In genomic region chr18:58552057-58552461, GRCh38 we compare ENCODE assay signal across 11 cellular contexts.
A peak's percentile ranks its signal among the peaks of the same experiment; 100 is the strongest.
DNase-seq lines count a peak whose midpoint lies in the region; ATAC-seq and TF ChIP-seq lines count a peak whose summit lies in the region.
"Had no signal": no experiment of that assay in that cellular context is flagged by ENCODE, and none has a peak within 500 bp of the region (broad histone marks: within the 10 kb centered on the region; RNA-seq: fewer than 3 reads in every experiment).

No MANE protein-coding gene starts in this region.

- CTCF ChIA-PET in MCF 10A (lab: Yijun Ruan, JAX) = no interaction called here

- no peaks in the 10 kb centered on the region for H3K9me3 Mint-ChIP-seq in MCF 10A (ENCODE audit: unreplicated experiment)

- POLR2A ChIA-PET in MCF 10A (lab: Yijun Ruan, JAX) = interaction anchor here (1.0 to 2.4 kb wide), 4 partner anchors 10 to 120 kb away, joined by 4 to 10 read pairs (median 6); partner anchors contain the start of gene MALT1

- H3K27ac ChIP-seq in breast epithelium (no peak overlapping the region), OCI-LY3 (ENCODE audit: low read length) (peak overlapping the region; percentile 87)

- H3K36me3 Mint-ChIP-seq in MCF 10A (ENCODE audit: insufficient read depth, unreplicated experiment) = no peaks in the 10 kb centered on the region

- H2AFZ ChIP-seq in OCI-LY3 (ENCODE audit: low read depth, low read length) = no peak overlapping the region

- H3K9me3 ChIP-seq in breast epithelium (no peaks in the 10 kb centered on the region), OCI-LY3 (ENCODE audit: insufficient read depth, low read length) (peaks cover 14% of the 10 kb centered on the region)

- H3K36me3 ChIP-seq in breast epithelium = no peaks in the 10 kb centered on the region
- peaks cover 20% of the 10 kb centered on the region for H3K36me3 ChIP-seq in OCI-LY3 (replicated peaks; ENCODE audit: low read depth, low read length)

- no peaks in the 10 kb centered on the region for H3K79me2 ChIP-seq in OCI-LY3 (ENCODE audit: low read length)

- no peak overlapping the region for H3K4me3 ChIP-seq in breast epithelium
- peak overlapping the region; percentile 46 for H3K4me3 ChIP-seq in OCI-LY3 (ENCODE audit: low read length)

- peaks cover 24% of the 10 kb centered on the region for H3K4me1 Mint-ChIP-seq in MCF 10A (ENCODE audit: insufficient read depth, unreplicated experiment)

- peak overlapping the region; percentile 77 for H3K4me2 ChIP-seq in OCI-LY3 (ENCODE audit: low read length)

- ATAC-seq in HG02623 (IDR thresholded peaks at IDR 0.05; ENCODE audit: unreplicated experiment) = peak; percentile 66
- ATAC-seq: left lobe of liver had no signal

- H3K4me3 Mint-ChIP-seq in MCF 10A (ENCODE audit: unreplicated experiment) = no peak overlapping the region

- no peaks in the 10 kb centered on the region for H3K27me3 Mint-ChIP-seq in MCF 10A (ENCODE audit: insufficient read depth, unreplicated experiment)

- TF ChIP-seq POLR2A in breast epithelium (IDR thresholded peaks at IDR 0.05) = no peak

- intact Hi-C loops in MCF 10A (cut with micrococcal nuclease) (no loop called here), breast epithelium (cut with DNase I; ENCODE audit: low total_unique reads) (no loop called here)

- TF ChIP-seq CTCF in MCF 10A (IDR thresholded peaks at IDR 0.05; ENCODE audit: unreplicated experiment) = no peak
- TF ChIP-seq CTCF in breast epithelium (IDR thresholded peaks at IDR 0.05) = no peak
- TF ChIP-seq CTCF in OCI-LY3 (IDR thresholded peaks at IDR 0.05; ENCODE audit: low read depth, low read length) = no peak

- no TSS peak for BruUV-seq in MCF 10A (replicated peaks; lab: Mats Ljungman, UMichigan)

- DNase-seq in MCF 10A (ENCODE audit: unreplicated experiment) (peak; percentile 53), breast epithelium (ENCODE audit: low spot score in 2 of 2) (no peak), cerebellum (ENCODE audit: low spot score) (no peak), NCI-H187 (lab: John Stamatoyannopoulos, UW) (no peak), COLO668 (lab: John Stamatoyannopoulos, UW; ENCODE audit: unreplicated experiment) (no peak)
- peak; percentile 13 for DNase-seq in stimulated activated CD4-positive, alpha-beta T cell treated with anti-CD3 and anti-CD28 coated beads, Interleukin-2, amount 100 ng/mL, for 4 hours (ENCODE audit: low read depth)
- DNase-seq: DMS153, NCI-H1417 treated with DMSO at 0.1 percent for 48 hours had no signal

- no peaks in the 10 kb centered on the region for H4K20me1 ChIP-seq in OCI-LY3 (ENCODE audit: insufficient read depth, low read length)

- peak overlapping the region; percentile 65 for H3K9ac ChIP-seq in OCI-LY3 (ENCODE audit: low read length)

- peak overlapping the region; percentile 76 for H3K27ac Mint-ChIP-seq in MCF 10A (ENCODE audit: low read depth, unreplicated experiment)

- H3K4me1 ChIP-seq in breast epithelium = no peaks in the 10 kb centered on the region
- peaks cover 54% of the 10 kb centered on the region for H3K4me1 ChIP-seq in OCI-LY3 (ENCODE audit: low read length)

- no peaks in the 10 kb centered on the region for H3K27me3 ChIP-seq in breast epithelium
- no peaks in the 10 kb centered on the region for H3K27me3 ChIP-seq in OCI-LY3 (ENCODE audit: low read depth, low read length)

Comparison
In these comparisons a context has a peak if more than half of its experiments do, and no peak if none do; other contexts are left out.
1. DNase-seq: peak in MCF 10A (single experiment) and stimulated activated CD4-positive, alpha-beta T cell treated with anti-CD3 and anti-CD28 coated beads, Interleukin-2, amount 100 ng/mL, for 4 hours (single experiment); none in breast epithelium (0 of 2), cerebellum (single experiment), NCI-H187 (0 of 2) and COLO668 (single experiment).